1 cellular context compared by ENCODE assay signal in the genomic region with DNA sequence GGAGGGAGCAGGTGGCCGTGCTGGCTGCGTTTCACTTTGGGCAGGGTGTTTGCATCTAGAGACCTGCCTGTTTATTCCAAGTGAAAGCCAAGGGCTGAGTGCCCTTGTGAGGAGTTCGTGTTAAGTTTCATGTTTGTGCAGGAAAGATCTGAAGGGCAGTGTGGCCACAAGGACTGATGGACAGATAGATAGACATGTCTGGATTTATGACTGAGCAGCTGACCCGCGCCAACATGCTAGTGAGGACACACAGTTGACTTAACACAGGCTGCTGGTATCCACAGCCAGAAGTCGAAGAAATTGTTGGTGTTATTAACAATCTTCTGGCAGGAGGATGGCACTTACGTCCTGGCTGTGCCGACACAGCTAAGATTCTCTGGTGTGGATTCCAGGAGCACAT.
TF ChIP-seq lines count a peak whose summit lies in the region.

No MANE protein-coding gene starts in this region.

TF ChIP-seq in K562, 482 proteins besides CTCF, POLR2A, EP300 and RAD21 (continued from another document):
- TF ChIP-seq, protein P1, sequence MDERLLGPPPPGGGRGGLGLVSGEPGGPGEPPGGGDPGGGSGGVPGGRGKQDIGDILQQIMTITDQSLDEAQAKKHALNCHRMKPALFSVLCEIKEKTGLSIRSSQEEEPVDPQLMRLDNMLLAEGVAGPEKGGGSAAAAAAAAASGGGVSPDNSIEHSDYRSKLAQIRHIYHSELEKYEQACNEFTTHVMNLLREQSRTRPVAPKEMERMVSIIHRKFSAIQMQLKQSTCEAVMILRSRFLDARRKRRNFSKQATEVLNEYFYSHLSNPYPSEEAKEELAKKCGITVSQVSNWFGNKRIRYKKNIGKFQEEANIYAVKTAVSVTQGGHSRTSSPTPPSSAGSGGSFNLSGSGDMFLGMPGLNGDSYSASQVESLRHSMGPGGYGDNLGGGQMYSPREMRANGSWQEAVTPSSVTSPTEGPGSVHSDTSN (CRISPR knock-in tag; IDR thresholded peaks at IDR 0.05; ENCODE audit: low read depth), result no peak
- TF ChIP-seq, protein P1 (tag; conservative IDR thresholded peaks at IDR 0.05; ENCODE audit: low read depth), result peak; percentile 85
- no peak for TF ChIP-seq CBFA2T2 (conservative IDR thresholded peaks at IDR 0.05)
- TF ChIP-seq, protein P2, sequence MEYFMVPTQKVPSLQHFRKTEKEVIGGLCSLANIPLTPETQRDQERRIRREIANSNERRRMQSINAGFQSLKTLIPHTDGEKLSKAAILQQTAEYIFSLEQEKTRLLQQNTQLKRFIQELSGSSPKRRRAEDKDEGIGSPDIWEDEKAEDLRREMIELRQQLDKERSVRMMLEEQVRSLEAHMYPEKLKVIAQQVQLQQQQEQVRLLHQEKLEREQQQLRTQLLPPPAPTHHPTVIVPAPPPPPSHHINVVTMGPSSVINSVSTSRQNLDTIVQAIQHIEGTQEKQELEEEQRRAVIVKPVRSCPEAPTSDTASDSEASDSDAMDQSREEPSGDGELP (CRISPR knock-in tag; IDR thresholded peaks at IDR 0.05; ENCODE audit: borderline replicate concordance), result 0 out of 2 replicates have a peak, but pooled peaks have one; percentile 11
- no peak for TF ChIP-seq BMI1 (IDR thresholded peaks at IDR 0.05; ENCODE audit: low read length)
- TF ChIP-seq HDGF (IDR thresholded peaks at IDR 0.05), result no peak
- no peak for TF ChIP-seq MED1 (CRISPR knock-in tag; IDR thresholded peaks at IDR 0.05; ENCODE audit: borderline replicate concordance)
